Comparison of ENCODE assay signal across 1 cellular context in genomic region chr13:65342938-65343337, GRCh38.
TF ChIP-seq lines count a peak whose summit lies in the region.

No MANE protein-coding gene starts in this region.

TF ChIP-seq in IMR-90, 13 proteins besides CTCF, POLR2A, EP300 and RAD21 (continued from another document):
- TF ChIP-seq ELK1 (IDR thresholded peaks at IDR 0.05; ENCODE audit: borderline replicate concordance, low read depth, low read length), result no peak
